Comparison of ENCODE assay signal across 15 cellular contexts in the genomic region with DNA sequence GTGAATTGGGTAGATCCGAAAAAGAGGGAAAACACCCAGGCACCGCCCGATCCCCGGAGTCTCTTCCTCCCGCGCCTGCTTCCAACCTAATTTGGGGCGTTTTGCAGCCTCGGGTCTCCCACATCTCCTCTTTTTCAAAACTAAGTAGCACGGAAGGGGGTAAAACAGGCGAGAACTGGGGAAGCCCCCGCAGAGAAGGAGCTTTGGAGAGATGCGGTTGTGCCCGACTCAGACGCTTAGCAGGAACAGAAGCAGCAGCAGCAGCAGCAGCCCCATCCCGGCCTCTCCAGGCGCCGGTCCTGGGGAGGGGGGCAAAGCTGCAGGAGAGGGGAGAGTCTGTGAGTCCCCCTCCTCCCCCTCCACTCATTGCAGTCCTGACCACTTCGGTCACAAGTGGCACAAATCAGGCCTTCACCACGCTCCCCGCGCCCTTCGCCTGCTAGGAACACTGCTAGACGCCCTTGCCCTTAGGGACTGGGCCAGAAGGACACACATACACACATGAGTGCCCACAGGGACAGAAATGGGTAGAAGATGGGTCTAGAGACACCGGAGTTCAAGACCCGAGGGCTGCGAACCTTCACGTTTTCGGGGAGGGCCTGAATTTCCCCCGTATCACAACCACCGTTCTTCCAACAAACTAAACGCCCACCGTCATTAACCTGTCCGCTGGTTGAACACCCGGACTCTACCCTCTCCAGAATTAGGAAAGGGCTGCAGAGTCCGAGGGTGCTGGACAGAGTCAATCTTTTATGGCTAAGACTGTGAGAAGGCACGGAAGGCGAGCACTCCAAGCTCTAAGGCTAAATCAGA.
DNase-seq lines count a peak whose midpoint lies in the region; ATAC-seq, FAIRE-seq and TF ChIP-seq lines count a peak whose summit lies in the region.
"Had no signal": no experiment of that assay in that cellular context is flagged by ENCODE, and none has a peak within 500 bp of the region (broad histone marks: within the 10 kb centered on the region; RNA-seq: fewer than 3 reads in every experiment).

No MANE protein-coding gene starts in this region.

- no peak for ATAC-seq in effector memory CD8-positive, alpha-beta T cell (replicated peaks)

- no peak overlapping the region for H3K4me3 ChIP-seq in CD4-positive, alpha-beta memory T cell (ENCODE audit: low read length in 2 of 2)
- H3K4me3 ChIP-seq in HUES64 (ENCODE audit: low read length) (peak overlapping the region; percentile 57), tibial artery (no peak overlapping the region)
- H3K4me3 ChIP-seq: lung had no signal

- H3K27ac Mint-ChIP-seq in CD4-positive, alpha-beta memory T cell, result no peak overlapping the region
- no peak overlapping the region for H3K27ac Mint-ChIP-seq in effector memory CD8-positive, alpha-beta T cell
- H3K27ac Mint-ChIP-seq in neural crest cell (ENCODE audit: unreplicated experiment), result no peak overlapping the region
- H3K27ac Mint-ChIP-seq: T-helper 2 cell treated with Interferon-gamma antibody and Interleukin-4, amounts not matched to agents 5 μg/mL and 100 μg/mL, for 36 hours had no signal

- no peaks in the 10 kb centered on the region for H3K36me3 Mint-ChIP-seq in CD4-positive, alpha-beta memory T cell
- no peaks in the 10 kb centered on the region for H3K36me3 Mint-ChIP-seq in effector memory CD8-positive, alpha-beta T cell (ENCODE audit: insufficient read depth)
- H3K36me3 Mint-ChIP-seq in neural crest cell (ENCODE audit: low read depth), result peaks cover 4% of the 10 kb centered on the region

- H3K9me3 Mint-ChIP-seq in CD4-positive, alpha-beta memory T cell, result peaks cover 0 to 4% (median under 1%) of the 10 kb centered on the region in 8 donors
- no peaks in the 10 kb centered on the region for H3K9me3 Mint-ChIP-seq in effector memory CD8-positive, alpha-beta T cell
- H3K9me3 Mint-ChIP-seq in neural crest cell, result no peaks in the 10 kb centered on the region
- H3K9me3 Mint-ChIP-seq: T-helper 2 cell treated with Interferon-gamma antibody and Interleukin-4, amounts not matched to agents 5 μg/mL and 100 μg/mL, for 36 hours had no signal

- no peaks in the 10 kb centered on the region for H3K9me3 ChIP-seq in CD4-positive, alpha-beta memory T cell (ENCODE audit: control insufficient read depth in 1 of 2, low read length in 2 of 2)
- H3K9me3 ChIP-seq in HUES64 (ENCODE audit: insufficient read depth, low read depth, low read length) (no peaks in the 10 kb centered on the region), tibial artery (no peaks in the 10 kb centered on the region)

- no peak overlapping the region for H3K27ac ChIP-seq in CD4-positive, alpha-beta memory T cell (ENCODE audit: low read depth, low read length)
- H3K27ac ChIP-seq in HUES64 (ENCODE audit: low read depth, low read length) (no peak overlapping the region), tibial artery (no peak overlapping the region)
- H3K27ac ChIP-seq: BLaER1 treated with 17β-estradiol and CSF1 and Interleukin-3, amounts not matched to agents 10 nM and 100 nM had no signal

- no peak for TF ChIP-seq CTCF in neural crest cell (conservative IDR thresholded peaks at IDR 0.05)
- no peak for TF ChIP-seq CTCF in D721Med (IDR thresholded peaks at IDR 0.05; ENCODE audit: insufficient read depth, missing control alignments)
- no peak for TF ChIP-seq CTCF in tibial artery (IDR thresholded peaks at IDR 0.05)

- no peaks in the 10 kb centered on the region for H3K36me3 ChIP-seq in CD4-positive, alpha-beta memory T cell (ENCODE audit: insufficient read depth, low read length)
- H3K36me3 ChIP-seq in HUES64 (ENCODE audit: insufficient read depth, low read length), result no peaks in the 10 kb centered on the region
- H3K36me3 ChIP-seq in tibial artery, result no peaks in the 10 kb centered on the region
- H3K36me3 ChIP-seq: BLaER1 treated with 17β-estradiol and CSF1 and Interleukin-3, amounts not matched to agents 10 nM and 100 nM had no signal

- H3K9ac ChIP-seq in HUES64 (ENCODE audit: low read depth, low read length), result no peak overlapping the region
- H3K9ac ChIP-seq: BLaER1 treated with 17β-estradiol and CSF1 and Interleukin-3, amounts not matched to agents 10 nM and 100 nM had no signal

- peaks cover 15% of the 10 kb centered on the region for H3K4me1 ChIP-seq in CD4-positive, alpha-beta memory T cell (ENCODE audit: insufficient read depth, low read length)
- H3K4me1 ChIP-seq in HUES64 (ENCODE audit: insufficient read depth, low read length) (peaks cover 14% of the 10 kb centered on the region), tibial artery (peaks cover 0 to 45% (median 40%) of the 10 kb centered on the region in 4 donors)

- H3K27me3 Mint-ChIP-seq in CD4-positive, alpha-beta memory T cell, result peaks cover 56 to 60% of the 10 kb centered on the region in 2 donors
- peaks cover 75 to 99% of the 10 kb centered on the region in 2 donors for H3K27me3 Mint-ChIP-seq in effector memory CD8-positive, alpha-beta T cell
- H3K27me3 Mint-ChIP-seq in neural crest cell (ENCODE audit: low read depth), result peaks cover 96% of the 10 kb centered on the region

- whole genome bisulfite sequencing in HUES64, result 7% methylated on average over 36 of the region's 37 CpGs

- peaks cover 38% of the 10 kb centered on the region for H3K27me3 ChIP-seq in CD4-positive, alpha-beta memory T cell (ENCODE audit: insufficient read depth, low read length)
- H3K27me3 ChIP-seq in HUES64 (ENCODE audit: insufficient read depth, low read length) (peaks cover 91% of the 10 kb centered on the region), tibial artery (peaks cover 0 to 80% of the 10 kb centered on the region in 2 donors)

- intact Hi-C loops in CD4-positive, alpha-beta memory T cell (cut with micrococcal nuclease), result no loop called here
- intact Hi-C loops in tibial artery (cut with DNase I; ENCODE audit: low total_unique reads), result no loop called here

- no peak for DNase-seq in CD4-positive, alpha-beta memory T cell
- DNase-seq in effector memory CD8-positive, alpha-beta T cell, result no peak
- DNase-seq in neural crest cell (ENCODE audit: low read depth, low spot score), result no peak
- no peak for DNase-seq in D721Med (ENCODE audit: insufficient read length, low spot score)
- DNase-seq in COLO668 (lab: John Stamatoyannopoulos, UW; ENCODE audit: unreplicated experiment), result no peak
- no peak for DNase-seq in tibial artery
- DNase-seq in NCI-H2171 (lab: John Stamatoyannopoulos, UW), result no peak
- DNase-seq: activated CD4-positive, alpha-beta T cell treated with anti-CD3 and anti-CD28 coated beads, Interleukin-2, amount 50 U/mL, for 1 hour; dermis blood vessel endothelial cell; NCI-H187 treated with DMSO at 0.1 percent for 48 hours; NCI-H69 had no signal

- peak overlapping the region in 7 of 8 donors; percentile 33 to 80 (median 68) for H3K4me3 Mint-ChIP-seq in CD4-positive, alpha-beta memory T cell
- H3K4me3 Mint-ChIP-seq in effector memory CD8-positive, alpha-beta T cell, result peak overlapping the region; percentile 27 to 83
- peak overlapping the region; percentile 76 for H3K4me3 Mint-ChIP-seq in neural crest cell
- H3K4me3 Mint-ChIP-seq: T-helper 2 cell treated with Interferon-gamma antibody and Interleukin-4, amounts not matched to agents 5 μg/mL and 100 μg/mL, for 36 hours had no signal

- CTCF ChIA-PET in CD4-positive, alpha-beta memory T cell (lab: Charles Lee; ENCODE audit: partially characterized antibody), result interaction anchor here (1.6 kb wide), 1 partner anchor 8 kb away, joined by 6 read pairs; no protein-coding TSS in a partner anchor

- peaks cover 18 to 41% (median 32%) of the 10 kb centered on the region in 4 donors for H3K4me1 Mint-ChIP-seq in CD4-positive, alpha-beta memory T cell
- peaks cover 9 to 16% of the 10 kb centered on the region in 2 donors for H3K4me1 Mint-ChIP-seq in effector memory CD8-positive, alpha-beta T cell (ENCODE audit: low read depth in 2 of 2)
- H3K4me1 Mint-ChIP-seq in neural crest cell, result peaks cover 35% of the 10 kb centered on the region

- no peak for FAIRE-seq in D721Med (lab: Jason Lieb, UNC)

- POLR2A ChIA-PET in CD4-positive, alpha-beta memory T cell (lab: Charles Lee; ENCODE audit: partially characterized antibody), result no interaction called here
